In genomic region chr3:188546835-188547670, GRCh38 we compare ENCODE assay signal across 1 cellular context.
TF ChIP-seq lines count a peak whose summit lies in the region.

No MANE protein-coding gene starts in this region.

TF ChIP-seq in HepG2, 621 proteins besides CTCF, POLR2A, EP300 and RAD21 (continued from another document):
- TF ChIP-seq, protein P1, sequence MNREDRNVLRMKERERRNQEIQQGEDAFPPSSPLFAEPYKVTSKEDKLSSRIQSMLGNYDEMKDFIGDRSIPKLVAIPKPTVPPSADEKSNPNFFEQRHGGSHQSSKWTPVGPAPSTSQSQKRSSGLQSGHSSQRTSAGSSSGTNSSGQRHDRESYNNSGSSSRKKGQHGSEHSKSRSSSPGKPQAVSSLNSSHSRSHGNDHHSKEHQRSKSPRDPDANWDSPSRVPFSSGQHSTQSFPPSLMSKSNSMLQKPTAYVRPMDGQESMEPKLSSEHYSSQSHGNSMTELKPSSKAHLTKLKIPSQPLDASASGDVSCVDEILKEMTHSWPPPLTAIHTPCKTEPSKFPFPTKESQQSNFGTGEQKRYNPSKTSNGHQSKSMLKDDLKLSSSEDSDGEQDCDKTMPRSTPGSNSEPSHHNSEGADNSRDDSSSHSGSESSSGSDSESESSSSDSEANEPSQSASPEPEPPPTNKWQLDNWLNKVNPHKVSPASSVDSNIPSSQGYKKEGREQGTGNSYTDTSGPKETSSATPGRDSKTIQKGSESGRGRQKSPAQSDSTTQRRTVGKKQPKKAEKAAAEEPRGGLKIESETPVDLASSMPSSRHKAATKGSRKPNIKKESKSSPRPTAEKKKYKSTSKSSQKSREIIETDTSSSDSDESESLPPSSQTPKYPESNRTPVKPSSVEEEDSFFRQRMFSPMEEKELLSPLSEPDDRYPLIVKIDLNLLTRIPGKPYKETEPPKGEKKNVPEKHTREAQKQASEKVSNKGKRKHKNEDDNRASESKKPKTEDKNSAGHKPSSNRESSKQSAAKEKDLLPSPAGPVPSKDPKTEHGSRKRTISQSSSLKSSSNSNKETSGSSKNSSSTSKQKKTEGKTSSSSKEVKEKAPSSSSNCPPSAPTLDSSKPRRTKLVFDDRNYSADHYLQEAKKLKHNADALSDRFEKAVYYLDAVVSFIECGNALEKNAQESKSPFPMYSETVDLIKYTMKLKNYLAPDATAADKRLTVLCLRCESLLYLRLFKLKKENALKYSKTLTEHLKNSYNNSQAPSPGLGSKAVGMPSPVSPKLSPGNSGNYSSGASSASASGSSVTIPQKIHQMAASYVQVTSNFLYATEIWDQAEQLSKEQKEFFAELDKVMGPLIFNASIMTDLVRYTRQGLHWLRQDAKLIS (CRISPR knock-in tag; IDR thresholded peaks at IDR 0.05), result no peak
- TF ChIP-seq HDAC2 (CRISPR knock-in tag; IDR thresholded peaks at IDR 0.05) (peak; percentile 52; the same call in 1 of the 2 replicates), MAFK (conservative IDR thresholded peaks at IDR 0.05 in 1 of 2, IDR thresholded peaks at IDR 0.05 in 1 of 2; ENCODE audit: low read length in 2 of 2) (peak in 1 of 2 experiments; percentile 40; a peak in 2 of 4 replicates), MIXL1 (CRISPR knock-in tag; IDR thresholded peaks at IDR 0.05) (peak; percentile 76), MAFF (IDR thresholded peaks at IDR 0.05; ENCODE audit: low read depth, low read length) (peak; percentile 42)
